In the genomic region with DNA sequence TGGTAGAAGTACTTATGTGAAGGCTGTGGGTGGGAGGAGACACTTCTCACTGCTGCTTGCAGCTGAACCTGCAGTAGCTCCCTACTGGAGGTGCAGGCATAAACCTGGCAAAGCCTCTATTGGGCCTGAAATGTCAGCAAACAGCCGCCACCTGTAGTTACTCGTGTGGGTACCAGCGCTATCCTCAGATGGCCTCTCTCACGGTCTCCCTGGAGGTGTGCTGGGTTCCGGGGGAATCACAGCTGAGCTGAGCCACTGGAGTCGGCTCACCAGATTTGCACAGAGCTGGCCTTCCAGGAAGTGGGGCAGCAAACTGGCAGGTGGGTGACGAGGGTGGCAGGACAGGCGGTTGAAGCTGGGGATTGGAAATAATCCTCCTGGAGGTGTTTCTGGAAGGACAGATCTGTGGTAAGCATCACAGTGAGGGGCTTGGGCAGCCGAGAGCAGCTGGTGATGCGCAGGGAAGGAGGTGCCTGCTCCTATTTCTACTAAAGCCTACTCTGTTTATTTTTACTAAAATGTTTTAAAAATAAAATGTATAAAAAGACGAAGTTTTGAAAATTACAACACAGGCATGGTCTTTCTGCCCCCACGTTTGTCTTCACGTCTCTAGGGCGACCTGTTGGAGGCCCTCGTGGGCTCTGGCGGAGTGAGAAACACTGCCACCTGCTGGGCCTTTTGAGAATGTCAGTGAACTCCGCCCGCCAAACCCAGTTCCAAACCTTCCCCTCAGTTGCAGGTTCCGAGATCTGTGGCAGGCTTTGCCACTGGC, we compare ENCODE assay signal across 8 cellular contexts.
A peak's percentile ranks its signal among the peaks of the same experiment; 100 is the strongest.
DNase-seq lines count a peak whose midpoint lies in the region; ATAC-seq and TF ChIP-seq lines count a peak whose summit lies in the region.

No MANE protein-coding gene starts in this region.

- peaks cover 13% of the 10 kb centered on the region for H3K27me3 Mint-ChIP-seq in activated CD4-positive, alpha-beta memory T cell treated with anti-CD3 and anti-CD28 coated beads, Interleukin-2, amount 10 ng/mL, durations not matched to agents 7 days and 5 days

- ATAC-seq in HG03175 (IDR thresholded peaks at IDR 0.05; ENCODE audit: unreplicated experiment) (peak; percentile 66), GM19328 (IDR thresholded peaks at IDR 0.05; ENCODE audit: unreplicated experiment) (no peak)

- no peaks in the 10 kb centered on the region for H3K36me3 Mint-ChIP-seq in activated CD4-positive, alpha-beta memory T cell treated with anti-CD3 and anti-CD28 coated beads, Interleukin-2, amount 10 ng/mL, durations not matched to agents 7 days and 5 days (ENCODE audit: low read depth)

- H3K4me3 Mint-ChIP-seq in activated CD4-positive, alpha-beta memory T cell treated with anti-CD3 and anti-CD28 coated beads, Interleukin-2, amount 10 ng/mL, durations not matched to agents 7 days and 5 days = no peak overlapping the region

- DNase-seq in GM10266 (ENCODE audit: extremely low spot score) (peak; percentile 78), NCI-H774 (lab: John Stamatoyannopoulos, UW) (peak; percentile 68), medulla oblongata (ENCODE audit: extremely low spot score) (peak; percentile 91)
- peak; percentile 74 for DNase-seq in activated CD4-positive, alpha-beta memory T cell treated with anti-CD3 and anti-CD28 coated beads, Interleukin-2, amount 10 ng/mL, durations not matched to agents 7 days and 5 days
- DNase-seq in effector CD8-positive, alpha-beta T cell (lab: John Stamatoyannopoulos, UW) = peak; percentile 44
- DNase-seq in stimulated activated CD8-positive, alpha-beta memory T cell treated with anti-CD3 and anti-CD28 coated beads, Interleukin-15, amount 100 ng/mL, for 1 hour (ENCODE audit: low read depth) = peak; percentile 45

- H3K4me1 Mint-ChIP-seq in activated CD4-positive, alpha-beta memory T cell treated with anti-CD3 and anti-CD28 coated beads, Interleukin-2, amount 10 ng/mL, durations not matched to agents 7 days and 5 days = peaks cover 5% of the 10 kb centered on the region

- POLR2A ChIA-PET in activated CD4-positive, alpha-beta memory T cell treated with anti-CD3 and anti-CD28 coated beads, Interleukin-2, amount 10 ng/mL, durations not matched to agents 7 days and 5 days (lab: Charles Lee) = interaction anchor here (1.1 kb wide), 1 partner anchor 122 kb away, joined by 3 read pairs; no protein-coding TSS in a partner anchor

- peak; percentile 79 for TF ChIP-seq CTCF in GM10266 (IDR thresholded peaks at IDR 0.05; ENCODE audit: control insufficient read depth, insufficient read depth, low read depth, missing control alignments)

- no peak overlapping the region for H3K27ac Mint-ChIP-seq in activated CD4-positive, alpha-beta memory T cell treated with anti-CD3 and anti-CD28 coated beads, Interleukin-2, amount 10 ng/mL, durations not matched to agents 7 days and 5 days

- no peaks in the 10 kb centered on the region for H3K9me3 Mint-ChIP-seq in activated CD4-positive, alpha-beta memory T cell treated with anti-CD3 and anti-CD28 coated beads, Interleukin-2, amount 10 ng/mL, durations not matched to agents 7 days and 5 days

- CTCF ChIA-PET in activated CD4-positive, alpha-beta memory T cell treated with anti-CD3 and anti-CD28 coated beads, Interleukin-2, amount 10 ng/mL, durations not matched to agents 7 days and 5 days (lab: Charles Lee) = interaction anchor here (0.7 to 3.7 kb wide), 44 partner anchors 8 to 333 kb away, joined by 3 to 34 read pairs (median 5); a partner anchor contains a TSS
